1 cellular context compared by ENCODE assay signal in genomic region chr3:150098621-150099020, GRCh38.
TF ChIP-seq lines count a peak whose summit lies in the region.

No MANE protein-coding gene starts in this region.

TF ChIP-seq in HepG2, 621 proteins besides CTCF, POLR2A, EP300 and RAD21 (continued from another document):
- no peak for TF ChIP-seq USF2 (IDR thresholded peaks at IDR 0.05; ENCODE audit: low read depth, low read length)
- no peak for TF ChIP-seq USF2 (CRISPR knock-in tag; IDR thresholded peaks at IDR 0.05; ENCODE audit: borderline replicate concordance)
- no peak for TF ChIP-seq ESRRA (CRISPR knock-in tag; IDR thresholded peaks at IDR 0.05; ENCODE audit: low read depth)
- no peak for TF ChIP-seq ZNF441 (CRISPR knock-in tag; IDR thresholded peaks at IDR 0.05; ENCODE audit: borderline replicate concordance)
- no peak for TF ChIP-seq ZNF670 (CRISPR knock-in tag; IDR thresholded peaks at IDR 0.05; ENCODE audit: borderline replicate concordance)
- no peak for TF ChIP-seq NR0B2 (CRISPR knock-in tag; IDR thresholded peaks at IDR 0.05)
- no peak for TF ChIP-seq IRF2 (CRISPR knock-in tag; IDR thresholded peaks at IDR 0.05)
- no peak for TF ChIP-seq REXO4 (CRISPR knock-in tag; IDR thresholded peaks at IDR 0.05; ENCODE audit: borderline replicate concordance)
- TF ChIP-seq CREM (IDR thresholded peaks at IDR 0.05), result no peak
- TF ChIP-seq CREM (CRISPR knock-in tag; IDR thresholded peaks at IDR 0.05), result no peak
- TF ChIP-seq ZNF784 (CRISPR knock-in tag; IDR thresholded peaks at IDR 0.05; ENCODE audit: borderline replicate concordance), result no peak
- no peak for TF ChIP-seq MED8 (CRISPR knock-in tag; IDR thresholded peaks at IDR 0.05; ENCODE audit: insufficient replicate concordance)
- TF ChIP-seq ATF7 (IDR thresholded peaks at IDR 0.05), result no peak
- no peak for TF ChIP-seq ATF7 (CRISPR knock-in tag; IDR thresholded peaks at IDR 0.05)
